9 cellular contexts compared by ENCODE assay signal in genomic region chr2:36277146-36277808, GRCh38.
DNase-seq lines count a peak whose midpoint lies in the region; ATAC-seq, FAIRE-seq and TF ChIP-seq lines count a peak whose summit lies in the region.
"Had no signal": no experiment of that assay in that cellular context is flagged by ENCODE, and none has a peak within 500 bp of the region (broad histone marks: within the 10 kb centered on the region; RNA-seq: fewer than 3 reads in every experiment).

No MANE protein-coding gene starts in this region.

- no peaks in the 10 kb centered on the region for H3K36me3 ChIP-seq in pancreas

- no peak for TF ChIP-seq CTCF in pancreas (IDR thresholded peaks at IDR 0.05)

- H3K4me3 ChIP-seq in pancreas, result no peak overlapping the region

- no peaks in the 10 kb centered on the region for H3K9me3 ChIP-seq in pancreas

- H3K27me3 ChIP-seq in pancreas, result no peaks in the 10 kb centered on the region

- peaks cover 0 to 4% (median 0%) of the 10 kb centered on the region in 3 donors for H3K4me1 ChIP-seq in pancreas

- FAIRE-seq in pancreas (lab: Jason Lieb, UNC), result no peak

- no peaks in the 10 kb centered on the region for H3K27me3 Mint-ChIP-seq in activated T-cell treated with anti-CD3 and anti-CD28 coated beads, Interleukin-2, amount 50 U/mL, for 4 hours (ENCODE audit: low read depth)

- H3K27ac ChIP-seq in pancreas, result no peak overlapping the region
- H3K27ac ChIP-seq: HL-60 had no signal

- peaks cover 15% of the 10 kb centered on the region for H3K9me3 Mint-ChIP-seq in activated T-cell treated with anti-CD3 and anti-CD28 coated beads, Interleukin-2, amount 50 U/mL, for 4 hours

- H3K4me3 Mint-ChIP-seq in activated T-cell treated with anti-CD3 and anti-CD28 coated beads, Interleukin-2, amount 50 U/mL, for 4 hours, result no peak overlapping the region

- H3K36me3 Mint-ChIP-seq in activated T-cell treated with anti-CD3 and anti-CD28 coated beads, Interleukin-2, amount 50 U/mL, for 4 hours (ENCODE audit: insufficient read depth), result peaks cover 3% of the 10 kb centered on the region

- peak; percentile 62 for ATAC-seq in HG02938 (IDR thresholded peaks at IDR 0.05; ENCODE audit: unreplicated experiment)
- peak; percentile 96 to 98 for ATAC-seq in activated T-cell treated with anti-CD3 and anti-CD28 coated beads, Interleukin-2, amount 50 U/mL, for 4 hours
- ATAC-seq in HG03135 (IDR thresholded peaks at IDR 0.05; ENCODE audit: unreplicated experiment), result no peak
- ATAC-seq in pancreas, result no peak
- ATAC-seq in Right ventricle myocardium inferior, result no peak

- 77 to 84% methylated on average over 3 of the region's 3 CpGs for WGBS in pancreas, 2 donors

- peak; percentile 35 for DNase-seq in GM04503 (ENCODE audit: low read depth)
- no peak for DNase-seq in activated T-cell treated with anti-CD3 and anti-CD28 coated beads, Interleukin-2, amount 50 U/mL, for 4 hours
- peak; percentile 26 for DNase-seq in kidney glomerular epithelial cell (lab: John Stamatoyannopoulos, UW)
- no peak for DNase-seq in pancreas
- no peak for DNase-seq in Right ventricle myocardium inferior (ENCODE audit: missing footprints)
- DNase-seq in ecto neural progenitor cell (ENCODE audit: low spot score), result no peak

- H3K4me1 Mint-ChIP-seq in activated T-cell treated with anti-CD3 and anti-CD28 coated beads, Interleukin-2, amount 50 U/mL, for 4 hours (ENCODE audit: low read depth), result peaks cover 2% of the 10 kb centered on the region

- intact Hi-C loops in pancreas (cut with DNase I) (no loop called here), Right ventricle myocardium inferior (cut with DNase I) (no loop called here)

Comparison
In these comparisons a context has a peak if more than half of its experiments do, and no peak if none do; other contexts are left out.
1. DNase-seq: peak in GM04503 (single experiment) and kidney glomerular epithelial cell (single experiment); none in activated T-cell treated with anti-CD3 and anti-CD28 coated beads, Interleukin-2, amount 50 U/mL, for 4 hours (single experiment), pancreas (0 of 6), Right ventricle myocardium inferior (single experiment) and ecto neural progenitor cell (single experiment).
2. ATAC-seq: peak in HG02938 (single experiment) and activated T-cell treated with anti-CD3 and anti-CD28 coated beads, Interleukin-2, amount 50 U/mL, for 4 hours (2 of 2); none in HG03135 (single experiment), pancreas (0 of 4) and Right ventricle myocardium inferior (single experiment).